8 cellular contexts compared by ENCODE assay signal in the genomic region with DNA sequence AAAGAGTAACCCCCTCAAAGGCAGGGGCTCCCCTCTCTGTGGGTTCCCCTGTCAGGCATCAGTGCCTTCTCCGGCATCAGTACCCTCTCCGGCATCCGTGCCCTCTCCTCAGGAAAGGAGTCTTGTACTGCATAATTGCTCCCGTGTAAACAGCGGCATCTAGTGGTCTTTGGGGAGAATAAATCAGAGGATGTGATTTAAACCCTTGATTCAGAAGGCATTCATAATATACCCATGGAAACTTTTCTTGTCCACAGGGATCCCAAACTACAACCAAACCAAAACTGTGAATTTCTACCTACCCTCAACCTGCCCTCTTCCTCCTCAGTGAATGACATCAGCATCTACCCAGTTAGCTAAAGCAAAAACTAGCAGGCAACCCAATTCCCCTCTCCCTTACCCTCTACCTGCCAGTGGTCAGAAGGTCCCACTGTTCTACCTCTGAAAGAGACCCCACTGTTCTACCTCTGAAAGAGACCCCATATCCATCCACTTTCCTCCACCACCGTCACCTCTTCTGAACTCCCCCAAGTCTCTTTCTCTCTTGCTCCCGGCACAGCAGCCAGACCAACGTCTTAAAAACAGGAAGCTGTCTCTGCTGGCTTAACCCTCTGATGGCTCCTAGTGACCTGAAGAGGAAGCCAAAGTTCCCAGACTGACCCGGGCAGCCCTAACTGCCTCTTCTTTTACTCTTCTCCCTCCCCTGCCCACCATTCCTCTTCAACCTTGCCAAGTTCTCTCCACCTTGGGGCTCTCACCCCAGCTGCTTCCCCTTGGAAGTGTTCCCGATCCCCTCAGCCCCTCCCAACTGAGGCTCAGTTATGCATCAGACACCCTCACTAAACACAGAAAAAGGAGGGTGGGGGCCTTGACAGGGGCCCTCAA. TPM values are rescaled to one million over a fixed set of nuclear protein-coding genes. Genes with fewer than 3 reads are reported as not detected.
DNase-seq lines count a peak whose midpoint lies in the region; ATAC-seq and TF ChIP-seq lines count a peak whose summit lies in the region.

No MANE protein-coding gene starts in this region.

- H3K9me3 ChIP-seq in colonic mucosa = no peaks in the 10 kb centered on the region

- peaks cover 9% of the 10 kb centered on the region for H3K4me1 ChIP-seq in colonic mucosa

- H3K27ac Mint-ChIP-seq in T-helper 1 cell treated with Interleukin-12 subunit alpha and Interleukin-12 subunit beta and Interleukin-4 antibody, amounts not matched to agents 30 μg/mL and 1 μg/mL, for 36 hours = peak overlapping the region; percentile 58

- no peaks in the 10 kb centered on the region for H3K27me3 ChIP-seq in colonic mucosa

- H3K4me1 Mint-ChIP-seq in T-helper 1 cell treated with Interleukin-12 subunit alpha and Interleukin-12 subunit beta and Interleukin-4 antibody, amounts not matched to agents 30 μg/mL and 1 μg/mL, for 36 hours (ENCODE audit: low read depth) = peaks cover 17% of the 10 kb centered on the region

- peak overlapping the region; percentile 10 for H3K27ac ChIP-seq in colonic mucosa

- H3K9me3 Mint-ChIP-seq in T-helper 1 cell treated with Interleukin-12 subunit alpha and Interleukin-12 subunit beta and Interleukin-4 antibody, amounts not matched to agents 30 μg/mL and 1 μg/mL, for 36 hours = no peaks in the 10 kb centered on the region

- POLR2A ChIA-PET in AG04449 (lab: Yijun Ruan, JAX) = no interaction called here

- H3K27me3 Mint-ChIP-seq in T-helper 1 cell treated with Interleukin-12 subunit alpha and Interleukin-12 subunit beta and Interleukin-4 antibody, amounts not matched to agents 30 μg/mL and 1 μg/mL, for 36 hours (ENCODE audit: low read depth) = no peaks in the 10 kb centered on the region

- peak overlapping the region; percentile 71 for H3K4me3 Mint-ChIP-seq in T-helper 1 cell treated with Interleukin-12 subunit alpha and Interleukin-12 subunit beta and Interleukin-4 antibody, amounts not matched to agents 30 μg/mL and 1 μg/mL, for 36 hours

- TF ChIP-seq CTCF in AG04449 (IDR thresholded peaks at IDR 0.05; ENCODE audit: insufficient read depth, low read length, missing control alignments) (peak; percentile 65), GM12864 (IDR thresholded peaks at IDR 0.05; ENCODE audit: low read depth, low read length, missing control alignments) (peak; percentile 81), colonic mucosa (IDR thresholded peaks at IDR 0.05) (peak; percentile 80)

- H3K4me3 ChIP-seq in AG04449 (ENCODE audit: low read depth, low read length) = no peak overlapping the region
- no peak overlapping the region for H3K4me3 ChIP-seq in GM12864 (ENCODE audit: low read depth, low read length)
- H3K4me3 ChIP-seq in colonic mucosa = no peak overlapping the region

- H3K9ac ChIP-seq in colonic mucosa (ENCODE audit: low read depth in 2 of 2, low read length in 2 of 2) = peak overlapping the region; percentile 18 to 44

- peaks cover 19% of the 10 kb centered on the region for H3K36me3 Mint-ChIP-seq in T-helper 1 cell treated with Interleukin-12 subunit alpha and Interleukin-12 subunit beta and Interleukin-4 antibody, amounts not matched to agents 30 μg/mL and 1 μg/mL, for 36 hours (ENCODE audit: low read depth)

- no peaks in the 10 kb centered on the region for H3K36me3 ChIP-seq in colonic mucosa

- no peak for ATAC-seq in GM19395 (IDR thresholded peaks at IDR 0.05; ENCODE audit: unreplicated experiment)

- no peak for DNase-seq in AG04449 (ENCODE audit: low read depth, low spot score)
- no peak for DNase-seq in GM12864 (ENCODE audit: low read depth)
- peak; percentile 74 for DNase-seq in NCI-H146 treated with DMSO at 0.1 percent for 48 hours (lab: John Stamatoyannopoulos, UW; ENCODE audit: unreplicated experiment)
- DNase-seq in colonic mucosa = peak; percentile 52
- DNase-seq in kidney tubule cell (ENCODE audit: low spot score) = peak; percentile 62
- DNase-seq in stimulated activated CD8-positive, alpha-beta memory T cell treated with anti-CD3 and anti-CD28 coated beads, Interleukin-12 subunit alpha, Interleukin-12 subunit beta, amount 100 ng/mL, for 1 hour (ENCODE audit: low read depth) = peak; percentile 33

- intact Hi-C loops in colonic mucosa (cut with DNase I) = no loop called here

- CTCF ChIA-PET in AG04449 (lab: Yijun Ruan, JAX) = interaction anchor here (0.6 to 6.4 kb wide), 27 partner anchors 8 to 463 kb away, joined by 3 to 157 read pairs (median 5); a partner anchor contains a TSS

RNA-seq across cellular contexts. Expression of a gene that starts 27.2 kb away (rescaled TPM):
- total RNA-seq in colonic mucosa = 10 to 100 TPM; 77.1 to 83.5 TPM

Comparison
In these comparisons a context has a peak if more than half of its experiments do, and no peak if none do; other contexts are left out.
1. DNase-seq: peak in NCI-H146 treated with DMSO at 0.1 percent for 48 hours (single experiment), colonic mucosa (single experiment), kidney tubule cell (single experiment) and stimulated activated CD8-positive, alpha-beta memory T cell treated with anti-CD3 and anti-CD28 coated beads, Interleukin-12 subunit alpha, Interleukin-12 subunit beta, amount 100 ng/mL, for 1 hour (single experiment); none in AG04449 (single experiment) and GM12864 (single experiment).
2. Peak in every context shown above with its lines, with median percentiles within 50 percentile points of each other: CTCF ChIP-seq.